8 cellular contexts compared by ENCODE assay signal in the genomic region with DNA sequence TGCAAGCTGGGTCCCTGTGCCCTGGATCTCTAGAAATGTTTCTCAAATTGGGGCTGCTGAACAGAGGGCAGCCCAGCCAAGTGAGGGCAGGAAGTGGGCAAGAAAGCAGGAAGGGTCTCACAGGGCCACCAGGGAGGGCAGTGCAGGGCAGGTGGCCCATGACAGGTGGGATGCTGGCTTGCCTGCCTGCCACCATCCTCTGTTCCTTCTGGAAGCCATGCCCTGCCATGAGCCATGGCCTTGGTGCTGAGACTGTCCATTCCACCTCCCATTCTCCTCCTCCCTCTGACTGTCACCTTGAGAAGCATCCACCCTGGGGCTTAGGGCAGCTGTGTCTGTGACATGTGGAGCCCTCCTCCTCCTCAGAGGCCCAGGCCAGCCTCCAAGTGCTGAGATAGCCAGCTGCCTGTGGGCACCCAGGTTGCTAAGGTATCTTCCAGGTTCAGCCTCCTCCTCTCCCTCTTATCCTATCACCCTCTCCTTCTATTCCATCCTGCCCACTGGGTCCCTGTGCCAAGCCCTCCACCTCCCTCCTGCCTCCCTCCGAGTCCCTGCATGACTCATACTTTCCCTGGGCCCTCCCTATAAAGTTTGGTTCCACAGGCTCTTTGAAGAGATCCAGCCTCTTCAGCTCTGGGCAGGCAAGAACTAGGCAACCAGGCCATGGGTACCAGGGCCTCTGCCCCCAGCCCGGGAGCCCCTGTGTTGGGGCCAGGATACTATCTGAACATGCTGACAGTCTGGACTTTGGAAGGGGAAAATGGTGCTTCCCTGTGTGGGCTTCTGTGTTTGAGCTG. TPM values are rescaled to one million over a fixed set of nuclear protein-coding genes. Genes with fewer than 3 reads are reported as not detected.
DNase-seq lines count a peak whose midpoint lies in the region; ATAC-seq, FAIRE-seq and TF ChIP-seq lines count a peak whose summit lies in the region.

No MANE protein-coding gene starts in this region.

- H3K4me3 ChIP-seq in small intestine (ENCODE audit: low read depth in 1 of 2, low read length in 2 of 2): peak overlapping the region; percentile 90 to 98

- FAIRE-seq in small intestine (lab: Jason Lieb, UNC) (no peak), D721Med (lab: Jason Lieb, UNC) (no peak)

- H3K27me3 Mint-ChIP-seq in activated T-helper 1 cell treated with anti-CD3 and anti-CD28 coated beads, Interleukin-12 subunit alpha, Interleukin-12 subunit beta, Interleukin-2, Interleukin-4 antibody, amounts not matched to agents 30 ng/mL and 10 ng/mL and 1 ng/mL, durations not matched to agents 14 hours and 24 hours and 36 hours (ENCODE audit: insufficient read depth): no peaks in the 10 kb centered on the region

- DNase-seq in activated effector memory CD4-positive, alpha-beta T cell treated with anti-CD3 and anti-CD28 coated beads, Interleukin-2, amount 50 U/mL, for 16 hours: peak; percentile 84
- DNase-seq in activated effector memory CD4-positive, alpha-beta T cell treated with Interleukin-2 at 50 U/mL for 16 hours: no peak
- no peak for DNase-seq in activated T-helper 1 cell treated with anti-CD3 and anti-CD28 coated beads, Interleukin-12 subunit alpha, Interleukin-12 subunit beta, Interleukin-2, Interleukin-4 antibody, amounts not matched to agents 30 ng/mL and 10 ng/mL and 1 ng/mL, durations not matched to agents 14 hours and 24 hours and 36 hours (ENCODE audit: low spot score)
- peak; percentile 78 for DNase-seq in Right ventricle myocardium inferior (ENCODE audit: missing footprints)
- peak; percentile 80 for DNase-seq in small intestine
- DNase-seq in NCI-H446 (lab: John Stamatoyannopoulos, UW): no peak
- DNase-seq in D721Med (ENCODE audit: insufficient read length, low spot score): no peak

- WGBS in small intestine, 3 donors: 3 to 23% (median 10%) methylated on average over 2 of the region's 2 CpGs

- H3K4me1 Mint-ChIP-seq in activated T-helper 1 cell treated with anti-CD3 and anti-CD28 coated beads, Interleukin-12 subunit alpha, Interleukin-12 subunit beta, Interleukin-2, Interleukin-4 antibody, amounts not matched to agents 30 ng/mL and 10 ng/mL and 1 ng/mL, durations not matched to agents 14 hours and 24 hours and 36 hours (ENCODE audit: low read depth): peaks cover 82% of the 10 kb centered on the region

- intact Hi-C loops in activated T-helper 1 cell treated with anti-CD3 and anti-CD28 coated beads, Interleukin-12 subunit alpha, Interleukin-12 subunit beta, Interleukin-2, Interleukin-4 antibody, amounts not matched to agents 30 ng/mL and 10 ng/mL and 1 ng/mL, durations not matched to agents 14 hours and 24 hours and 36 hours (cut with micrococcal nuclease): loop anchor here (2.0 to 10.0 kb wide), 3 partner anchors 15 to 313 kb away; partner anchors contain the start of gene SPOCK2
- intact Hi-C loops in Right ventricle myocardium inferior (cut with DNase I): loop anchor here (2.0 kb wide), 1 partner anchor 43 kb away; no protein-coding TSS in a partner anchor

- H3K9me3 ChIP-seq in small intestine (ENCODE audit: control insufficient read depth, low read depth): no peaks in the 10 kb centered on the region

- H3K9me3 Mint-ChIP-seq in activated T-helper 1 cell treated with anti-CD3 and anti-CD28 coated beads, Interleukin-12 subunit alpha, Interleukin-12 subunit beta, Interleukin-2, Interleukin-4 antibody, amounts not matched to agents 30 ng/mL and 10 ng/mL and 1 ng/mL, durations not matched to agents 14 hours and 24 hours and 36 hours: no peaks in the 10 kb centered on the region

- H3K36me3 Mint-ChIP-seq in activated T-helper 1 cell treated with anti-CD3 and anti-CD28 coated beads, Interleukin-12 subunit alpha, Interleukin-12 subunit beta, Interleukin-2, Interleukin-4 antibody, amounts not matched to agents 30 ng/mL and 10 ng/mL and 1 ng/mL, durations not matched to agents 14 hours and 24 hours and 36 hours (ENCODE audit: low read depth): peaks cover 21% of the 10 kb centered on the region

- peak overlapping the region; percentile 90 for H3K27ac Mint-ChIP-seq in activated T-helper 1 cell treated with anti-CD3 and anti-CD28 coated beads, Interleukin-12 subunit alpha, Interleukin-12 subunit beta, Interleukin-2, Interleukin-4 antibody, amounts not matched to agents 30 ng/mL and 10 ng/mL and 1 ng/mL, durations not matched to agents 14 hours and 24 hours and 36 hours

- no peak for TF ChIP-seq CTCF in D721Med (IDR thresholded peaks at IDR 0.05; ENCODE audit: insufficient read depth, missing control alignments)

- peak overlapping the region; percentile 79 to 98 for H3K27ac ChIP-seq in small intestine (ENCODE audit: low read depth in 1 of 2, low read length in 1 of 2)

- ATAC-seq in Right ventricle myocardium inferior (peak; percentile 71), GM19467 (IDR thresholded peaks at IDR 0.05; ENCODE audit: unreplicated experiment) (no peak)

- H3K4me3 Mint-ChIP-seq in activated T-helper 1 cell treated with anti-CD3 and anti-CD28 coated beads, Interleukin-12 subunit alpha, Interleukin-12 subunit beta, Interleukin-2, Interleukin-4 antibody, amounts not matched to agents 30 ng/mL and 10 ng/mL and 1 ng/mL, durations not matched to agents 14 hours and 24 hours and 36 hours: peak overlapping the region; percentile 84

- H3K4me1 ChIP-seq in small intestine (ENCODE audit: control insufficient read depth in 2 of 2, insufficient read depth in 1 of 2, low read depth in 1 of 2, low read length in 1 of 2): peaks cover 14 to 27% of the 10 kb centered on the region in 2 donors

- H3K27me3 ChIP-seq in small intestine (ENCODE audit: control insufficient read depth in 2 of 2, insufficient read depth in 2 of 2, low read length in 2 of 2): no peaks in the 10 kb centered on the region

- no peaks in the 10 kb centered on the region for H3K36me3 ChIP-seq in small intestine (ENCODE audit: control insufficient read depth in 2 of 2, insufficient read depth in 2 of 2, low read length in 2 of 2)

RNA-seq across cellular contexts. Expression of gene VSIR, which starts 1.3 kb away (rescaled TPM):
- 114 and 115 TPM in 2 replicates for total RNA-seq in activated T-helper 1 cell treated with anti-CD3 and anti-CD28 coated beads, Interleukin-12 subunit alpha, Interleukin-12 subunit beta, Interleukin-2, Interleukin-4 antibody, amounts not matched to agents 30 ng/mL and 10 ng/mL and 1 ng/mL, durations not matched to agents 14 hours and 24 hours and 36 hours
- total RNA-seq in Right ventricle myocardium inferior: 140 TPM
- 10 to 100 TPM; 26.6 to 58.9 (median 49.6) TPM for polyA plus RNA-seq in small intestine

RNA-seq across cellular contexts. Expression of gene C10orf105, which starts 52.4 kb away (rescaled TPM):
- total RNA-seq in activated T-helper 1 cell treated with anti-CD3 and anti-CD28 coated beads, Interleukin-12 subunit alpha, Interleukin-12 subunit beta, Interleukin-2, Interleukin-4 antibody, amounts not matched to agents 30 ng/mL and 10 ng/mL and 1 ng/mL, durations not matched to agents 14 hours and 24 hours and 36 hours: 0.18 and 0.32 TPM in 2 replicates
- total RNA-seq in Right ventricle myocardium inferior: 0.05 TPM
- polyA plus RNA-seq in small intestine: under 1 TPM in 1 of 3 donors, not detected in 2; 0.06 TPM

Comparison
In these comparisons a context has a peak if more than half of its experiments do, and no peak if none do; other contexts are left out.
1. DNase-seq: peak in activated effector memory CD4-positive, alpha-beta T cell treated with anti-CD3 and anti-CD28 coated beads, Interleukin-2, amount 50 U/mL, for 16 hours (single experiment), Right ventricle myocardium inferior (single experiment) and small intestine (single experiment); none in activated effector memory CD4-positive, alpha-beta T cell treated with Interleukin-2 at 50 U/mL for 16 hours (single experiment), activated T-helper 1 cell treated with anti-CD3 and anti-CD28 coated beads, Interleukin-12 subunit alpha, Interleukin-12 subunit beta, Interleukin-2, Interleukin-4 antibody, amounts not matched to agents 30 ng/mL and 10 ng/mL and 1 ng/mL, durations not matched to agents 14 hours and 24 hours and 36 hours (single experiment), NCI-H446 (0 of 2) and D721Med (single experiment).